ENCODE assay signal across 1 cellular context in genomic region chr4:137967480-137968190, GRCh38.
TF ChIP-seq lines count a peak whose summit lies in the region.

No MANE protein-coding gene starts in this region.

TF ChIP-seq in GM23338, 12 proteins besides CTCF, POLR2A, EP300 and RAD21 (continued from another document):
- TF ChIP-seq REST (IDR thresholded peaks at IDR 0.05; ENCODE audit: unreplicated experiment) = no peak
- TF ChIP-seq STAT1 (IDR thresholded peaks at IDR 0.05; ENCODE audit: unreplicated experiment) = no peak
- no peak for TF ChIP-seq NANOG (IDR thresholded peaks at IDR 0.05; ENCODE audit: borderline replicate concordance)
- no peak for TF ChIP-seq CREB1 (CRISPR knock-in tag; IDR thresholded peaks at IDR 0.05; ENCODE audit: low read depth)
- no peak for TF ChIP-seq ETS1 (IDR thresholded peaks at IDR 0.05)
- TF ChIP-seq JUNB (IDR thresholded peaks at IDR 0.05; ENCODE audit: unreplicated experiment) = no peak
- no peak for TF ChIP-seq EZH2phosphoT487 (IDR thresholded peaks at IDR 0.05; ENCODE audit: unreplicated experiment)
- TF ChIP-seq EZH2 (IDR thresholded peaks at IDR 0.05; ENCODE audit: low read depth, unreplicated experiment) = no peak
- TF ChIP-seq ZNF331 (CRISPR knock-in tag; IDR thresholded peaks at IDR 0.05; ENCODE audit: low read depth) = no peak
